ENCODE assay signal across 19 cellular contexts in the genomic region with DNA sequence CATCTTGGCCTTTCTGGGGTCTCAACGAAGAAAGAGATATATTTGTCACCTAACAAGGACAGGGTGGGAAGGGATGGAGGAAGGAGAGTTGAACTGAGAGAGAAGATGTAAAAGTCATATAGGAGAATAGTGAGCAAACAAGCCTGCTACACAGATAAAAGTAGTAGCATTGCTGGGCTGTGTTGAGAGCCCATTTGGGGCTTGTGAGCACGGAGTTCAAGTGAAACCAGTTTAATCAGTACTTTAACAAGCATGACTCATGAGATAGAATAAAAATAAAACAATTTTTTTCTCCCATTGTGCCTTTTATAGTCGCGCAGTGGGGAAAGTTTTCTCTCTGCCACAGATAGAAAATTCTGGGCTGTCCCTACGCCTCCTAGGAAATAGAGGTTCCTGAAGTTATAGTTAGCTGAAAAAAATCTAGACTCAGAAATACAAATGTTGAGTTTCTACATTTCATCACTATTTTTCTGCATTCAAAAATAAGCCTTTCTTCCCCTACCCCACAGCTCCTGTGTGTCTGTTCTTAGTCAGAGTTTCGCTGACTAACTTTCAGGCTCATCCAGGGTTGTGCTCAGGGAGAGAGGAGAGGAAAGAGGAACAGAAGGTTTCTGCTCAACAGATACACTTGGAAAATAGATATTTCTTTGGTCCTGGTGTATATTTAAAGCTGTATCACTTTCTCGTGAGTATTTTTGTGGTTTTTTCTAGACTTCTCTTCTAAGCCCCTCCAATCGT.
"Had no signal": no experiment of that assay in that cellular context is flagged by ENCODE, and none has a peak within 500 bp of the region (broad histone marks: within the 10 kb centered on the region; RNA-seq: fewer than 3 reads in every experiment).

No MANE protein-coding gene starts in this region.

- H3K9me3 Mint-ChIP-seq: type B pancreatic cell had no signal

- H3K4me3 ChIP-seq: esophagus squamous epithelium, lung, ovary, right atrium auricular region, thyroid gland had no signal

- H3K4me1 Mint-ChIP-seq: immature natural killer cell; naive thymus-derived CD4-positive, alpha-beta T cell had no signal

- H3K36me3 ChIP-seq: esophagus squamous epithelium, neutrophil, ovary, right atrium auricular region, thyroid gland had no signal

- H3K27ac ChIP-seq: esophagus squamous epithelium, neutrophil, ovary, right atrium auricular region, thyroid gland had no signal

- FAIRE-seq: endometrium, keratinocyte, small intestine, urothelium cell line had no signal

- H3K27me3 ChIP-seq: neutrophil, ovary, right atrium auricular region, thyroid gland had no signal

- H3K36me3 Mint-ChIP-seq: immature natural killer cell; naive thymus-derived CD4-positive, alpha-beta T cell; type B pancreatic cell had no signal

- ATAC-seq: left cardiac atrium; left ventricle myocardium superior; naive thymus-derived CD4-positive, alpha-beta T cell had no signal

- H3K9me3 ChIP-seq: esophagus squamous epithelium, neutrophil, ovary, right atrium auricular region, thyroid gland had no signal

- H3K27me3 Mint-ChIP-seq: naive thymus-derived CD4-positive, alpha-beta T cell; type B pancreatic cell had no signal

- H3K27ac Mint-ChIP-seq: immature natural killer cell; naive thymus-derived CD4-positive, alpha-beta T cell; type B pancreatic cell had no signal

- H3K4me3 Mint-ChIP-seq: immature natural killer cell; naive thymus-derived CD4-positive, alpha-beta T cell; type B pancreatic cell had no signal

- H3K4me1 ChIP-seq: right atrium auricular region, thyroid gland had no signal

- DNase-seq: effector memory CD4-positive, alpha-beta T cell; esophagus squamous epithelium; foreskin fibroblast; immature natural killer cell; left cardiac atrium; left ventricle myocardium superior; naive thymus-derived CD4-positive, alpha-beta T cell; ovary; small intestine; stimulated activated CD4-positive, alpha-beta T cell treated with anti-CD3 and anti-CD28 coated beads, Interleukin-12 subunit alpha, Interleukin-12 subunit beta, amount 100 ng/mL, for 4 hours; stimulated activated naive CD4-positive, alpha-beta T cell treated with Interleukin-2 at 50 U/mL for 16 hours; thyroid gland had no signal
